8 cellular contexts compared by ENCODE assay signal in genomic region chr10:14959221-14960057, GRCh38. TPM values are rescaled to one million over a fixed set of nuclear protein-coding genes. Genes with fewer than 3 reads are reported as not detected.
DNase-seq lines count a peak whose midpoint lies in the region; ATAC-seq, FAIRE-seq and TF ChIP-seq lines count a peak whose summit lies in the region.

A gene with protein sequence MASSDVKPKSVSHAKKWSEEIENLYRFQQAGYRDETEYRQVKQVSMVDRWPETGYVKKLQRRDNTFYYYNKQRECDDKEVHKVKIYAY (plus strand): TSS chr10:14959388. CDS start chr10:14966469, 7,081 bp downstream.

- TF ChIP-seq CTCF in DOHH2 (IDR thresholded peaks at IDR 0.05; ENCODE audit: low read depth, low read length, poor library complexity, severe bottlenecking) = no peak
- no peak for TF ChIP-seq CTCF in fibroblast of lung (conservative IDR thresholded peaks at IDR 0.05 in 1 of 2, IDR thresholded peaks at IDR 0.05 in 1 of 2; ENCODE audit: low read depth in 1 of 2, low read length in 2 of 2)

- H2AFZ ChIP-seq in GM23248 = peak within 1 kb of the TSS; percentile 99
- peak within 1 kb of the TSS; percentile 93 for H2AFZ ChIP-seq in Karpas-422 (ENCODE audit: low read length)
- peak within 1 kb of the TSS; percentile 99 for H2AFZ ChIP-seq in fibroblast of lung (ENCODE audit: low read length)

- CTCF ChIA-PET in naive thymus-derived CD4-positive, alpha-beta T cell (lab: Charles Lee) = interaction anchor here (2.7 kb wide), 1 partner anchor 13 kb away, joined by 7 read pairs; no protein-coding TSS in a partner anchor

- H3K27me3 Mint-ChIP-seq in naive thymus-derived CD4-positive, alpha-beta T cell = no peaks in the 10 kb centered on the region
- H3K27me3 Mint-ChIP-seq in stimulated activated memory B cell treated with anti-CD40 and anti-IgM and Interleukin-4, amounts not matched to agents 10 μg/mL and 1 μg/mL and 100 μg/mL, for 72 hours = no peaks in the 10 kb centered on the region

- peak within 1 kb of the TSS; percentile 94 for H3K27ac ChIP-seq in DOHH2 (ENCODE audit: low read depth, low read length)
- peak within 1 kb of the TSS; percentile 89 for H3K27ac ChIP-seq in GM23248
- H3K27ac ChIP-seq in Karpas-422 (ENCODE audit: low read length) = peak within 1 kb of the TSS; percentile 93
- peak within 1 kb of the TSS; percentile 93 for H3K27ac ChIP-seq in fibroblast of lung (ENCODE audit: insufficient read depth, low read length)
- H3K27ac ChIP-seq in naive thymus-derived CD4-positive, alpha-beta T cell (ENCODE audit: low read depth, low read length) = peak within 1 kb of the TSS; percentile 81

- peak within 1 kb of the TSS; percentile 93 to 98 (median 96) for H3K27ac Mint-ChIP-seq in naive thymus-derived CD4-positive, alpha-beta T cell
- H3K27ac Mint-ChIP-seq in stimulated activated memory B cell treated with anti-CD40 and anti-IgM and Interleukin-4, amounts not matched to agents 10 μg/mL and 1 μg/mL and 100 μg/mL, for 72 hours = peak within 1 kb of the TSS; percentile 99

- FAIRE-seq in RCC 7860 (lab: Jason Lieb, UNC) = peak; percentile 42

- peak within 1 kb of the TSS; percentile 96 for H3K4me3 ChIP-seq in DOHH2 (ENCODE audit: low read length)
- H3K4me3 ChIP-seq in GM23248 = peak within 1 kb of the TSS; percentile 96
- H3K4me3 ChIP-seq in Karpas-422 (ENCODE audit: low read length) = peak within 1 kb of the TSS; percentile 85
- H3K4me3 ChIP-seq in fibroblast of lung (replicated peaks in 1 of 4; ENCODE audit: control extremely low read depth in 1 of 4, insufficient read depth in 1 of 4, low read depth in 3 of 4, low read length in 4 of 4) = peak within 1 kb of the TSS; percentile 55 to 96 (median 72)
- H3K4me3 ChIP-seq in naive thymus-derived CD4-positive, alpha-beta T cell (ENCODE audit: low read length) = peak within 1 kb of the TSS; percentile 97

- H3K36me3 ChIP-seq in DOHH2 (ENCODE audit: control insufficient read depth, low read length) (peaks cover 3% of the 10 kb centered on the region; the same call in 1 of the 2 replicates), GM23248 (ENCODE audit: low read depth) (no peaks in the 10 kb centered on the region), Karpas-422 (ENCODE audit: insufficient read depth, low read length) (no peaks in the 10 kb centered on the region), fibroblast of lung (ENCODE audit: control insufficient read depth, insufficient read depth, low read length) (no peaks in the 10 kb centered on the region)
- H3K36me3 ChIP-seq in naive thymus-derived CD4-positive, alpha-beta T cell (ENCODE audit: control insufficient read depth in 2 of 3, insufficient read depth in 3 of 3, low read length in 3 of 3) = no peaks in the 10 kb centered on the region

- no peaks in the 10 kb centered on the region for H3K36me3 Mint-ChIP-seq in naive thymus-derived CD4-positive, alpha-beta T cell
- no peaks in the 10 kb centered on the region for H3K36me3 Mint-ChIP-seq in stimulated activated memory B cell treated with anti-CD40 and anti-IgM and Interleukin-4, amounts not matched to agents 10 μg/mL and 1 μg/mL and 100 μg/mL, for 72 hours

- H3K9ac ChIP-seq in GM23248 (peak within 1 kb of the TSS; percentile 95), Karpas-422 (ENCODE audit: low read length) (peak within 1 kb of the TSS; percentile 91), fibroblast of lung (ENCODE audit: insufficient read depth, low read length) (peak within 1 kb of the TSS; percentile 75)

- H3K4me3 Mint-ChIP-seq in naive thymus-derived CD4-positive, alpha-beta T cell = peak within 1 kb of the TSS; percentile 91 to 99 (median 96)
- H3K4me3 Mint-ChIP-seq in stimulated activated memory B cell treated with anti-CD40 and anti-IgM and Interleukin-4, amounts not matched to agents 10 μg/mL and 1 μg/mL and 100 μg/mL, for 72 hours = peak within 1 kb of the TSS; percentile 97

- H4K20me1 ChIP-seq in DOHH2 (ENCODE audit: control insufficient read depth, insufficient read depth, low read depth, low read length) (no peaks in the 10 kb centered on the region), GM23248 (ENCODE audit: insufficient read depth) (no peaks in the 10 kb centered on the region), Karpas-422 (ENCODE audit: insufficient read depth, low read depth, low read length) (no peaks in the 10 kb centered on the region), fibroblast of lung (ENCODE audit: control insufficient read depth, extremely low read depth, insufficient read depth, low read length) (no peaks in the 10 kb centered on the region)

- H3K9me2 ChIP-seq in DOHH2 (replicated peaks; ENCODE audit: control insufficient read depth, low read length) (no peaks in the 10 kb centered on the region), GM23248 (ENCODE audit: insufficient read depth) (no peaks in the 10 kb centered on the region), Karpas-422 (replicated peaks; ENCODE audit: insufficient read depth, low read length) (no peaks in the 10 kb centered on the region)

- POLR2A ChIA-PET in naive thymus-derived CD4-positive, alpha-beta T cell (lab: Charles Lee) = interaction anchor here (0.6 to 1.3 kb wide), 10 partner anchors 10 to 1658 kb away, joined by 3 to 7 read pairs (median 4); partner anchors contain the start of genes CDNF, HSPA14 and MSANTD7

- peak; percentile 93 for ATAC-seq in naive thymus-derived CD4-positive, alpha-beta T cell
- ATAC-seq in stimulated activated memory B cell treated with anti-CD40 and anti-IgM and Interleukin-4, amounts not matched to agents 10 μg/mL and 1 μg/mL and 100 μg/mL, for 72 hours = peak; percentile 93

- peak within 1 kb of the TSS; percentile 90 for H3K4me2 ChIP-seq in DOHH2 (ENCODE audit: low read length)
- H3K4me2 ChIP-seq in GM23248 (ENCODE audit: unreplicated experiment) = peak within 1 kb of the TSS; percentile 100
- H3K4me2 ChIP-seq in Karpas-422 (ENCODE audit: low read depth, low read length, poor library complexity, severe bottlenecking) = peak within 1 kb of the TSS; percentile 86
- H3K4me2 ChIP-seq in fibroblast of lung (ENCODE audit: extremely low read depth, insufficient read depth, low read length) = peak within 1 kb of the TSS; percentile 92

- in situ Hi-C loops in GM23248 (cut with MboI) = no loop called here

- H3K9me3 Mint-ChIP-seq in naive thymus-derived CD4-positive, alpha-beta T cell = peaks cover 0 to 4% (median 0%) of the 10 kb centered on the region in 11 donors
- H3K9me3 Mint-ChIP-seq in stimulated activated memory B cell treated with anti-CD40 and anti-IgM and Interleukin-4, amounts not matched to agents 10 μg/mL and 1 μg/mL and 100 μg/mL, for 72 hours = no peaks in the 10 kb centered on the region

- intact Hi-C loops in naive thymus-derived CD4-positive, alpha-beta T cell (cut with micrococcal nuclease) = loop anchor here (1.0 to 10.0 kb wide), 13 partner anchors 81 to 1855 kb away; partner anchors contain the start of genes CDNF (in 2 of the 2), HSPA14 (in 2 of the 2), MSANTD7 (in 2 of the 2) and NMT2 (in 2 of the 2)

- DNase-seq in GM23248 (peak; percentile 95), Karpas-422 (peak; percentile 96), RCC 7860 (ENCODE audit: low spot score) (peak; percentile 90), fibroblast of lung (ENCODE audit: low read depth in 2 of 2) (peak; percentile 93 to 95)
- DNase-seq in activated T-helper 1 cell treated with anti-CD3 and anti-CD28 coated beads, Interleukin-2, amount 50 U/mL, for 16 hours (ENCODE audit: low read depth in 1 of 2, low spot score in 1 of 2) = peak; percentile 77 to 86
- peak; percentile 82 to 99 (median 90) for DNase-seq in naive thymus-derived CD4-positive, alpha-beta T cell

- no peaks in the 10 kb centered on the region for H3K79me2 ChIP-seq in DOHH2 (ENCODE audit: control insufficient read depth, low read length)
- H3K79me2 ChIP-seq in GM23248 (ENCODE audit: insufficient read depth) = no peaks in the 10 kb centered on the region
- 0 out of 2 replicates have a peak, but pooled peaks cover 5% of the 10 kb centered on the region for H3K79me2 ChIP-seq in Karpas-422 (ENCODE audit: low read length)
- no peaks in the 10 kb centered on the region for H3K79me2 ChIP-seq in fibroblast of lung (ENCODE audit: control insufficient read depth, insufficient read depth, low read length)

- H3K9me3 ChIP-seq in DOHH2 (ENCODE audit: control insufficient read depth, insufficient read depth, low read length) (no peaks in the 10 kb centered on the region), GM23248 (ENCODE audit: low read depth) (no peaks in the 10 kb centered on the region), Karpas-422 (ENCODE audit: low read length) (no peaks in the 10 kb centered on the region), fibroblast of lung (ENCODE audit: control insufficient read depth, insufficient read depth, low read depth, low read length) (no peaks in the 10 kb centered on the region)
- H3K9me3 ChIP-seq in naive thymus-derived CD4-positive, alpha-beta T cell (ENCODE audit: control insufficient read depth in 2 of 3, low read length in 3 of 3) = no peaks in the 10 kb centered on the region

- peaks cover 23% of the 10 kb centered on the region for H3F3A ChIP-seq in DOHH2 (ENCODE audit: control insufficient read depth, insufficient read depth)
- peaks cover 23% of the 10 kb centered on the region for H3F3A ChIP-seq in GM23248 (ENCODE audit: insufficient read depth)

- WGBS in GM23248 (ENCODE audit: low coverage in 1 of 2, low lambda C conversion rate in 2 of 2, missing lambda C conversion rate in 2 of 2), 2 experiments = 1 to 2% methylated on average over 46 to 60 of the region's 60 CpGs

- peaks cover 7 to 42% (median 34%) of the 10 kb centered on the region in 7 donors for H3K4me1 Mint-ChIP-seq in naive thymus-derived CD4-positive, alpha-beta T cell
- H3K4me1 Mint-ChIP-seq in stimulated activated memory B cell treated with anti-CD40 and anti-IgM and Interleukin-4, amounts not matched to agents 10 μg/mL and 1 μg/mL and 100 μg/mL, for 72 hours = peaks cover 22% of the 10 kb centered on the region

- H3K27me3 ChIP-seq in DOHH2 (ENCODE audit: control insufficient read depth, low read length) = no peaks in the 10 kb centered on the region
- H3K27me3 ChIP-seq in GM23248 (replicated peaks; ENCODE audit: insufficient read depth) = no peaks in the 10 kb centered on the region
- H3K27me3 ChIP-seq in Karpas-422 (ENCODE audit: low read length) = no peaks in the 10 kb centered on the region
- H3K27me3 ChIP-seq in fibroblast of lung (ENCODE audit: control insufficient read depth, insufficient read depth, low read length) = no peaks in the 10 kb centered on the region
- H3K27me3 ChIP-seq in naive thymus-derived CD4-positive, alpha-beta T cell (ENCODE audit: control insufficient read depth in 2 of 2, insufficient read depth in 2 of 2, low read length in 2 of 2) = no peaks in the 10 kb centered on the region

- H3K4me1 ChIP-seq in DOHH2 (ENCODE audit: control insufficient read depth, low read length) = peaks cover 24% of the 10 kb centered on the region
- H3K4me1 ChIP-seq in GM23248 (ENCODE audit: insufficient read depth) = peaks cover 4% of the 10 kb centered on the region
- peaks cover 21% of the 10 kb centered on the region for H3K4me1 ChIP-seq in Karpas-422 (ENCODE audit: low read length)
- peaks cover 2% of the 10 kb centered on the region for H3K4me1 ChIP-seq in fibroblast of lung (ENCODE audit: control insufficient read depth, extremely low read depth, insufficient read depth, low read length)
- peaks cover 9 to 10% of the 10 kb centered on the region in 2 donors for H3K4me1 ChIP-seq in naive thymus-derived CD4-positive, alpha-beta T cell (ENCODE audit: control insufficient read depth in 2 of 2, insufficient read depth in 2 of 2, low read length in 2 of 2)

RNA-seq across cellular contexts. Expression of the gene that starts here (rescaled TPM):
- total RNA-seq in GM23248 (2014; rRNA removed; shearing (Covaris generic)) = not detected in 2 replicates
- polyA plus RNA-seq in GM23248 (2016; fragmentation: Nextera tagmentation; extraction: Ambion mirVana) (0.33 and 0.43 TPM in 2 replicates), fibroblast of lung (0.18 TPM in 1 of 2 replicates, not detected in the other)
- total RNA-seq in Karpas-422 (2014; rRNA removed; shearing (Covaris generic); ENCODE audit: low replicate concordance) = 2.6 TPM in 1 of 2 replicates, not detected in the other
- total RNA-seq in fibroblast of lung = 0.26 and 0.33 TPM in 2 replicates
- 0.24 and 0.28 TPM in 2 replicates for polyA plus RNA-seq in fibroblast of lung (2012)
- not detected in 2 replicates for polyA minus RNA-seq in fibroblast of lung (ENCODE audit: low replicate concordance)
- 1 to 10 TPM in 2 of 5 experiments, not detected in 3; 1.2 to 1.9 TPM for total RNA-seq in naive thymus-derived CD4-positive, alpha-beta T cell
- polyA plus RNA-seq in naive thymus-derived CD4-positive, alpha-beta T cell = 1 to 10 TPM in 1 of 2 donors, not detected in 1; 1.3 TPM

Comparison
In these comparisons a context has a peak if more than half of its experiments do, and no peak if none do; other contexts are left out.
1. Peak in every context shown above with its lines: DNase-seq, ATAC-seq, H3K4me3 ChIP-seq and H3K27ac ChIP-seq.
2. Peak in DNase-seq, H3K4me3 ChIP-seq, H3K27ac ChIP-seq, H3K9ac ChIP-seq and H3K4me2 ChIP-seq in GM23248; RNA of the gene not detected or under 1 TPM.
3. Peak in DNase-seq, H3K4me3 ChIP-seq, H3K27ac ChIP-seq, H3K9ac ChIP-seq and H3K4me2 ChIP-seq in fibroblast of lung; RNA of the gene not detected or under 1 TPM.